Comparison of ENCODE assay signal across 18 cellular contexts in the genomic region with DNA sequence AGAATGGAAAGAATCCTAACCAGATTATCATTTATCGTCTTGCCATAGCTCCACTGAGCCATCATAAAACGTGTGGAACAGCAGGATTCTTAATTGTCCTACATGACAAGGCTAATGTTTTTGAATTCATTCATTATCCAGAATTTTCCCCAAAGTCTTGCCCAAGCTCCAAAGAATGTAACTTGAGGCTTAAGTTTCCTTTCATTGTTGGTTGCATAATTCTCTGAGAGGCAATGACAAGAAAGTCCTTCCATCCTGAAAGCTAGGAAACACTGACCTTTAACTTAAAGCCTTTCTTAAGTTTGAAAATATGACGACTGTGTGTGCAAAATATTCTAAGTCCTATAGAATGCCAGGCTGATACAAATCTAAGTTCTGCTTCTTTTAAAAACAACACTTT.
"Had no signal": no experiment of that assay in that cellular context is flagged by ENCODE, and none has a peak within 500 bp of the region (broad histone marks: within the 10 kb centered on the region; RNA-seq: fewer than 3 reads in every experiment).

No MANE protein-coding gene starts in this region.

- H3K27ac ChIP-seq: epithelial cell of prostate, heart right ventricle, left ventricle myocardium inferior, thyroid gland, VCaP had no signal

- H3K9me3 Mint-ChIP-seq: activated CD4-positive, alpha-beta memory T cell treated with anti-CD3 and anti-CD28 coated beads, Interleukin-2, amount 10 ng/mL, durations not matched to agents 7 days and 5 days; stimulated activated naive CD8-positive, alpha-beta T cell treated with anti-CD3 and anti-CD28 coated beads, Interleukin-15, amount 100 ng/mL, for 72 hours had no signal

- DNase-seq: activated CD4-positive, alpha-beta memory T cell treated with anti-CD3 and anti-CD28 coated beads, Interleukin-2, amount 10 ng/mL, durations not matched to agents 7 days and 5 days; activated gamma-delta T cell; activated T-cell treated with anti-CD3 and anti-CD28 coated beads, Interleukin-2, amount 50 U/mL, for 48 hours; anterior cingulate cortex; central memory CD4-positive, alpha-beta T cell; cortex of kidney; effector memory CD8-positive, alpha-beta T cell; heart right ventricle; left ventricle myocardium inferior; mesendoderm; stimulated activated CD4-positive, alpha-beta T cell treated with anti-CD3 and anti-CD28 coated beads, Interleukin-15, amount 100 ng/mL, for 24 hours; stimulated activated CD4-positive, alpha-beta T cell treated with anti-CD3 and anti-CD28 coated beads, Interleukin-4, amount 100 ng/mL, for 24 hours; stimulated activated naive CD8-positive, alpha-beta T cell treated with anti-CD3 and anti-CD28 coated beads, Interleukin-15, amount 100 ng/mL, for 72 hours; T-helper 9 cell; thyroid gland had no signal

- H3K36me3 Mint-ChIP-seq: activated naive CD8-positive, alpha-beta T cell had no signal

- H3K36me3 ChIP-seq: heart right ventricle, left ventricle myocardium inferior, thyroid gland had no signal

- H3K4me3 ChIP-seq: heart right ventricle, left ventricle myocardium inferior, thyroid gland had no signal

- H3K4me3 Mint-ChIP-seq: activated CD4-positive, alpha-beta memory T cell treated with anti-CD3 and anti-CD28 coated beads, Interleukin-2, amount 10 ng/mL, durations not matched to agents 7 days and 5 days; activated naive CD8-positive, alpha-beta T cell; effector memory CD8-positive, alpha-beta T cell; stimulated activated naive CD8-positive, alpha-beta T cell treated with anti-CD3 and anti-CD28 coated beads, Interleukin-15, amount 100 ng/mL, for 72 hours had no signal

- H3K9me3 ChIP-seq: heart right ventricle, left ventricle myocardium inferior, thyroid gland had no signal

- ATAC-seq: effector memory CD8-positive, alpha-beta T cell; heart right ventricle; stimulated activated naive CD8-positive, alpha-beta T cell treated with anti-CD3 and anti-CD28 coated beads, Interleukin-15, amount 100 ng/mL, for 72 hours had no signal

- H3K27me3 ChIP-seq: heart right ventricle, thyroid gland had no signal

- H3K27me3 Mint-ChIP-seq: activated CD4-positive, alpha-beta memory T cell treated with anti-CD3 and anti-CD28 coated beads, Interleukin-2, amount 10 ng/mL, durations not matched to agents 7 days and 5 days; effector memory CD8-positive, alpha-beta T cell; stimulated activated naive CD8-positive, alpha-beta T cell treated with anti-CD3 and anti-CD28 coated beads, Interleukin-15, amount 100 ng/mL, for 72 hours had no signal

- H3K4me1 ChIP-seq: heart right ventricle, left ventricle myocardium inferior, thyroid gland had no signal

- H3K4me1 Mint-ChIP-seq: activated CD4-positive, alpha-beta memory T cell treated with anti-CD3 and anti-CD28 coated beads, Interleukin-2, amount 10 ng/mL, durations not matched to agents 7 days and 5 days; stimulated activated naive CD8-positive, alpha-beta T cell treated with anti-CD3 and anti-CD28 coated beads, Interleukin-15, amount 100 ng/mL, for 72 hours had no signal

- H3K27ac Mint-ChIP-seq: activated CD4-positive, alpha-beta memory T cell treated with anti-CD3 and anti-CD28 coated beads, Interleukin-2, amount 10 ng/mL, durations not matched to agents 7 days and 5 days; activated naive CD8-positive, alpha-beta T cell; effector memory CD8-positive, alpha-beta T cell; stimulated activated naive CD8-positive, alpha-beta T cell treated with anti-CD3 and anti-CD28 coated beads, Interleukin-15, amount 100 ng/mL, for 72 hours had no signal
